ENCODE assay signal across 8 cellular contexts in genomic region chr1:45687014-45687752, GRCh38.
DNase-seq lines count a peak whose midpoint lies in the region; ATAC-seq and TF ChIP-seq lines count a peak whose summit lies in the region.

No MANE protein-coding gene starts in this region.

- no peaks in the 10 kb centered on the region for H3K27me3 Mint-ChIP-seq in central memory CD8-positive, alpha-beta T cell

- no peaks in the 10 kb centered on the region for H3K9me3 Mint-ChIP-seq in central memory CD8-positive, alpha-beta T cell

- ATAC-seq in GM19035 (IDR thresholded peaks at IDR 0.05; ENCODE audit: unreplicated experiment) (peak; percentile 79), HG03342 (IDR thresholded peaks at IDR 0.05; ENCODE audit: unreplicated experiment) (peak; percentile 75)
- ATAC-seq in central memory CD8-positive, alpha-beta T cell (replicated peaks; ENCODE audit: extremely low read depth, poor library complexity, severe bottlenecking), result peak; percentile 87

- no peak for TF ChIP-seq CTCF in AG10803 (conservative IDR thresholded peaks at IDR 0.05; ENCODE audit: low read length)

- peaks cover 34% of the 10 kb centered on the region for H3K36me3 Mint-ChIP-seq in central memory CD8-positive, alpha-beta T cell (ENCODE audit: insufficient read depth)

- H3K4me3 Mint-ChIP-seq in central memory CD8-positive, alpha-beta T cell, result peak overlapping the region; percentile 100

- peaks cover 49% of the 10 kb centered on the region for H3K4me1 Mint-ChIP-seq in central memory CD8-positive, alpha-beta T cell

- H3K4me3 ChIP-seq in AG10803 (ENCODE audit: low read length), result peak overlapping the region; percentile 98

- H3K27ac Mint-ChIP-seq in central memory CD8-positive, alpha-beta T cell (ENCODE audit: low read depth), result peak overlapping the region; percentile 98

- DNase-seq in AG10803 (ENCODE audit: low read depth), result peak; percentile 99
- peak; percentile 96 for DNase-seq in NCI-H345 treated with DMSO at 0.1 percent for 48 hours (lab: John Stamatoyannopoulos, UW; ENCODE audit: unreplicated experiment)
- DNase-seq in activated CD4-positive, CD25-positive, alpha-beta regulatory T cell treated with anti-CD3 and anti-CD28 coated beads, Interleukin-2, amount 50 U/mL, for 16 hours (ENCODE audit: low read depth, low spot score), result peak; percentile 95
- DNase-seq in central memory CD8-positive, alpha-beta T cell (ENCODE audit: low spot score in 2 of 2), result peak; percentile 85 to 97
- peak; percentile 99 for DNase-seq in iris pigment epithelial cell (ENCODE audit: low read depth)
- peak; percentile 91 to 94 for DNase-seq in stimulated activated CD4-positive, alpha-beta T cell treated with anti-CD3 and anti-CD28 coated beads, Interleukin-12 subunit alpha, Interleukin-12 subunit beta, amount 100 ng/mL, for 24 hours (ENCODE audit: low read depth in 2 of 2)

Comparison
In these comparisons a context has a peak if more than half of its experiments do, and no peak if none do; other contexts are left out.
1. Peak in every context shown above with its lines: DNase-seq, ATAC-seq and H3K4me3 ChIP-seq.